Comparison of ENCODE assay signal across 1 cellular context in the genomic region with DNA sequence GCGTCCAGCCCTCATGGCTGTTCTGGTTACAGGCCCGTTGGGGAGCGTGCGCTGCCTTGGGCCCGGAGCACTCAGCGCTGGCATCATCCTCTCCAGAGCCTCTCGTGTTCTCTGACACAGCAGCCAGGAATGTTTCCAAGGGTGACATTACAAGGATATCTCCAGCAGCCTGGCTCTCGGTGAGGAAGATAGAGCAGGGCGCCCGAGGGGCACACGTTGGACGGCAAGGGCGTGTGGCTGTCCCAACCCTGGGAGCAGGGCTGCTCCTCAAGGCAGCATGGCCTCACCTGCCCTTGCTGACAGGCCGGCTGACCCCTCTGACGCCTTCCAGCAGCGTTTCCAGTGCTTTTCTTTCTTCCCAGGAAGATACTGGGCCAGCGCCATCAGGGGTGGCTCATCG.
TF ChIP-seq lines count a peak whose summit lies in the region.

No MANE protein-coding gene starts in this region.

TF ChIP-seq in HepG2, 621 proteins besides CTCF, POLR2A, EP300 and RAD21 (continued from another document):
- TF ChIP-seq, protein P1, sequence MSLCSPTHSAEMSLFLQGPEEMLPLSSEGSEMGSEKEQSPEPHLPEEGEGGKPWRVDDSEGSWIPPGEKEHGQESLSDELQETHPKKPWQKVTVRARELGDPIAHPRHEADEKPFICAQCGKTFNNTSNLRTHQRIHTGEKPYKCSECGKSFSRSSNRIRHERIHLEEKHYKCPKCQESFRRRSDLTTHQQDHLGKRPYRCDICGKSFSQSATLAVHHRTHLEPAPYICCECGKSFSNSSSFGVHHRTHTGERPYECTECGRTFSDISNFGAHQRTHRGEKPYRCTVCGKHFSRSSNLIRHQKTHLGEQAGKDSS (CRISPR knock-in tag; IDR thresholded peaks at IDR 0.05; ENCODE audit: borderline replicate concordance, low read depth), result no peak
- peak; percentile 89 for TF ChIP-seq ZNF12 (CRISPR knock-in tag; IDR thresholded peaks at IDR 0.05)
- TF ChIP-seq, protein P2, sequence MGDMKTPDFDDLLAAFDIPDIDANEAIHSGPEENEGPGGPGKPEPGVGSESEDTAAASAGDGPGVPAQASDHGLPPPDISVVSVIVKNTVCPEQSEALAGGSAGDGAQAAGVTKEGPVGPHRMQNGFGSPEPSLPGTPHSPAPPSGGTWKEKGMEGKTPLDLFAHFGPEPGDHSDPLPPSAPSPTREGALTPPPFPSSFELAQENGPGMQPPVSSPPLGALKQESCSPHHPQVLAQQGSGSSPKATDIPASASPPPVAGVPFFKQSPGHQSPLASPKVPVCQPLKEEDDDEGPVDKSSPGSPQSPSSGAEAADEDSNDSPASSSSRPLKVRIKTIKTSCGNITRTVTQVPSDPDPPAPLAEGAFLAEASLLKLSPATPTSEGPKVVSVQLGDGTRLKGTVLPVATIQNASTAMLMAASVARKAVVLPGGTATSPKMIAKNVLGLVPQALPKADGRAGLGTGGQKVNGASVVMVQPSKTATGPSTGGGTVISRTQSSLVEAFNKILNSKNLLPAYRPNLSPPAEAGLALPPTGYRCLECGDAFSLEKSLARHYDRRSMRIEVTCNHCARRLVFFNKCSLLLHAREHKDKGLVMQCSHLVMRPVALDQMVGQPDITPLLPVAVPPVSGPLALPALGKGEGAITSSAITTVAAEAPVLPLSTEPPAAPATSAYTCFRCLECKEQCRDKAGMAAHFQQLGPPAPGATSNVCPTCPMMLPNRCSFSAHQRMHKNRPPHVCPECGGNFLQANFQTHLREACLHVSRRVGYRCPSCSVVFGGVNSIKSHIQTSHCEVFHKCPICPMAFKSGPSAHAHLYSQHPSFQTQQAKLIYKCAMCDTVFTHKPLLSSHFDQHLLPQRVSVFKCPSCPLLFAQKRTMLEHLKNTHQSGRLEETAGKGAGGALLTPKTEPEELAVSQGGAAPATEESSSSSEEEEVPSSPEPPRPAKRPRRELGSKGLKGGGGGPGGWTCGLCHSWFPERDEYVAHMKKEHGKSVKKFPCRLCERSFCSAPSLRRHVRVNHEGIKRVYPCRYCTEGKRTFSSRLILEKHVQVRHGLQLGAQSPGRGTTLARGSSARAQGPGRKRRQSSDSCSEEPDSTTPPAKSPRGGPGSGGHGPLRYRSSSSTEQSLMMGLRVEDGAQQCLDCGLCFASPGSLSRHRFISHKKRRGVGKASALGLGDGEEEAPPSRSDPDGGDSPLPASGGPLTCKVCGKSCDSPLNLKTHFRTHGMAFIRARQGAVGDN (CRISPR knock-in tag; IDR thresholded peaks at IDR 0.05), result peak; percentile 14; the same call in 1 of the 2 replicates
TF ChIP-seq in HepG2: peak in this region for 3.
